ENCODE assay signal across 1 cellular context in the genomic region with DNA sequence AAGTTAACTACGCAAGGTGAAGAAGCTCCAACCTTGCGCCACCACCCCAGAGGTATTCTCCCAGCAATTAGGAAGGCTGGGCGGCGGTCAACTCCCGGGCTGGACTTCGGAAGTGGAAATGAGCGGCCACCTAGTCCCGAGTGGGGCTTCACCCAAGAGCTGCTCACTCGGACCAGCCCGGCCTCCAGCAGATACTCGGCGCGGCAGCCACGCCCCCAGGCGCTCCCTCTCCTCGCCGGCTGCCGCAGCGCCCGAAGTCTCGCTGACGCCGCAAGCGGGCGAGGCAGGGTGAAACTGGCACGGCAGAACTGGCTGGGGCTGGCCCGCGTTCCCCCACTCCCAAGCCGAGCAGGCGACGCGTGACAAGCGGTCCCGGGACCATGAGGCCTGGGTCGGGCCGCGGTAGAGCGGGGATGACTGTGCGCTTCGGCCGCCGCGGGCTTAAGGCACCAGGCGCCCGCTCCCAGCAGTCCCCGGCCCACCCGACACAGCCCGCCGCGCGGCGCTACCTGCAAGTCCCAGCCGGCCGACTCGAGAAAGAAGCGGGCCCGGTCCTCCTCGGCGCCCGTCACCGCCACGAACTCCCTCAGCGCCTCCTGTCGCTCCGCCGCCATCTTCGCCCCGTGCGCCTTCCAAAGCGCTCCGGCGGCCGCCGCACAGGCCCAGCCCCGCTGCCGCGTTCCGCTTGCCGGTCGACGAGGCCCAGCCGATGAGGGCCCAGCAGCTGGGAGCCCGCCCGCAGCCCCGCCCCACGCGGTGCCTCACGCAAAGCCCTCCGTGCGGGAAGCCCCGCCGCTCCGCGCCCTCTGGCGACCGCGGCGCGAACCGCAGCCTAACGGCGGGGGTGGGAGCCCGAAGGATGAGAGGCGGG.
A peak's percentile ranks its signal among the peaks of the same experiment; 100 is the strongest.
TF ChIP-seq lines count a peak whose summit lies in the region.

A gene (minus strand): TSS at position 639 of the 871 bp plus-strand sequence. CDS start 25 bp downstream, at position 614.

TF ChIP-seq in HepG2, 621 proteins besides CTCF, POLR2A, EP300 and RAD21 (continued from another document and continues in another):
- TF ChIP-seq ZNF17 (CRISPR knock-in tag; IDR thresholded peaks at IDR 0.05) (peak; percentile 89; the same call in 1 of the 2 replicates), NFIB (CRISPR knock-in tag; IDR thresholded peaks at IDR 0.05; ENCODE audit: borderline replicate concordance) (no peak), NONO (IDR thresholded peaks at IDR 0.05) (no peak), NONO (CRISPR knock-in tag; conservative IDR thresholded peaks at IDR 0.05) (peak; percentile 100), ZFP36L2 (CRISPR knock-in tag; IDR thresholded peaks at IDR 0.05) (no peak; the same call in 1 of the 2 replicates), ZNF558 (CRISPR knock-in tag; IDR thresholded peaks at IDR 0.05; ENCODE audit: borderline replicate concordance) (no peak; the same call in 1 of the 2 replicates), U2AF1 (optimal IDR thresholded peaks at IDR 0.05; ENCODE audit: low read depth, low read length) (peak; percentile 98), NFKB2 (CRISPR knock-in tag; IDR thresholded peaks at IDR 0.05; ENCODE audit: borderline replicate concordance) (peak; percentile 91; the same call in 1 of the 2 replicates), EED (CRISPR knock-in tag; IDR thresholded peaks at IDR 0.05) (peak; percentile 98), ZNF619 (CRISPR knock-in tag; IDR thresholded peaks at IDR 0.05) (peak; percentile 96; the same call in 1 of the 2 replicates), ZFP36L1 (CRISPR knock-in tag; IDR thresholded peaks at IDR 0.05) (peak; percentile 94; the same call in 1 of the 2 replicates), SALL1 (CRISPR knock-in tag; IDR thresholded peaks at IDR 0.05) (peak; percentile 97), ZZZ3 (CRISPR knock-in tag; IDR thresholded peaks at IDR 0.05; ENCODE audit: borderline replicate concordance) (peak; percentile 94), HCFC1 (IDR thresholded peaks at IDR 0.05; ENCODE audit: low read depth, low read length) (peak; percentile 81), SMARCC2 (IDR thresholded peaks at IDR 0.05) (no peak), NFYC (CRISPR knock-in tag; IDR thresholded peaks at IDR 0.05) (peak; percentile 38; the same call in 1 of the 2 replicates), POLR2AphosphoS2 (IDR thresholded peaks at IDR 0.05; ENCODE audit: low read depth, low read length) (peak; percentile 67; the same call in 1 of the 2 replicates), ZSCAN9 (CRISPR knock-in tag; IDR thresholded peaks at IDR 0.05; ENCODE audit: borderline replicate concordance) (peak; percentile 76), HNRNPUL1 (IDR thresholded peaks at IDR 0.05; ENCODE audit: low read depth, low read length) (peak; percentile 95), NR2F2 (IDR thresholded peaks at IDR 0.05; ENCODE audit: borderline replicate concordance, low read depth) (peak; percentile 20; the same call in 1 of the 2 replicates), JUND (CRISPR knock-in tag; IDR thresholded peaks at IDR 0.05) (peak; percentile 89), ONECUT2 (CRISPR knock-in tag; IDR thresholded peaks at IDR 0.05) (peak; percentile 52; the same call in 1 of the 2 replicates), THYN1 (CRISPR knock-in tag; IDR thresholded peaks at IDR 0.05; ENCODE audit: borderline replicate concordance, low read depth) (peak; percentile 91; the same call in 1 of the 2 replicates), ZNF891 (CRISPR knock-in tag; IDR thresholded peaks at IDR 0.05) (peak; percentile 77), ARHGAP35 (CRISPR knock-in tag; IDR thresholded peaks at IDR 0.05; ENCODE audit: borderline replicate concordance) (peak; percentile 94), REL (CRISPR knock-in tag; conservative IDR thresholded peaks at IDR 0.05) (peak; percentile 93), ZFP62 (CRISPR knock-in tag; IDR thresholded peaks at IDR 0.05) (no peak; the same call in 1 of the 2 replicates), STAT5B (CRISPR knock-in tag; IDR thresholded peaks at IDR 0.05) (peak; percentile 91), ZNF530 (CRISPR knock-in tag; IDR thresholded peaks at IDR 0.05; ENCODE audit: low read depth) (peak; percentile 95), ESRRA (CRISPR knock-in tag; IDR thresholded peaks at IDR 0.05; ENCODE audit: low read depth) (peak; percentile 89), FOXM1 (CRISPR knock-in tag; IDR thresholded peaks at IDR 0.05) (peak; percentile 94), JUNB (CRISPR knock-in tag; IDR thresholded peaks at IDR 0.05; ENCODE audit: borderline replicate concordance) (peak; percentile 75; the same call in 1 of the 2 replicates), ZNF160 (CRISPR knock-in tag; IDR thresholded peaks at IDR 0.05) (peak; percentile 98), ZNF629 (CRISPR knock-in tag; conservative IDR thresholded peaks at IDR 0.05) (peak; percentile 73), REPIN1 (CRISPR knock-in tag; IDR thresholded peaks at IDR 0.05; ENCODE audit: borderline replicate concordance, low read depth) (peak; percentile 99), ZNF672 (CRISPR knock-in tag; IDR thresholded peaks at IDR 0.05) (peak; percentile 98), ELF4 (CRISPR knock-in tag; IDR thresholded peaks at IDR 0.05; ENCODE audit: borderline replicate concordance) (0 out of 2 replicates have a peak, but pooled peaks have one; percentile 5), RAD51 (IDR thresholded peaks at IDR 0.05; ENCODE audit: borderline replicate concordance) (no peak), ZNF878 (CRISPR knock-in tag; IDR thresholded peaks at IDR 0.05) (no peak), JUN (CRISPR knock-in tag; IDR thresholded peaks at IDR 0.05) (peak; percentile 93), HMG20B (CRISPR knock-in tag; conservative IDR thresholded peaks at IDR 0.05) (peak; percentile 78)
- TF ChIP-seq, protein P1, sequence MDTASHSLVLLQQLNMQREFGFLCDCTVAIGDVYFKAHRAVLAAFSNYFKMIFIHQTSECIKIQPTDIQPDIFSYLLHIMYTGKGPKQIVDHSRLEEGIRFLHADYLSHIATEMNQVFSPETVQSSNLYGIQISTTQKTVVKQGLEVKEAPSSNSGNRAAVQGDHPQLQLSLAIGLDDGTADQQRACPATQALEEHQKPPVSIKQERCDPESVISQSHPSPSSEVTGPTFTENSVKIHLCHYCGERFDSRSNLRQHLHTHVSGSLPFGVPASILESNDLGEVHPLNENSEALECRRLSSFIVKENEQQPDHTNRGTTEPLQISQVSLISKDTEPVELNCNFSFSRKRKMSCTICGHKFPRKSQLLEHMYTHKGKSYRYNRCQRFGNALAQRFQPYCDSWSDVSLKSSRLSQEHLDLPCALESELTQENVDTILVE (CRISPR knock-in tag; IDR thresholded peaks at IDR 0.05) = peak; percentile 97; the same call in 1 of the 2 replicates
- TF ChIP-seq, protein P2, sequence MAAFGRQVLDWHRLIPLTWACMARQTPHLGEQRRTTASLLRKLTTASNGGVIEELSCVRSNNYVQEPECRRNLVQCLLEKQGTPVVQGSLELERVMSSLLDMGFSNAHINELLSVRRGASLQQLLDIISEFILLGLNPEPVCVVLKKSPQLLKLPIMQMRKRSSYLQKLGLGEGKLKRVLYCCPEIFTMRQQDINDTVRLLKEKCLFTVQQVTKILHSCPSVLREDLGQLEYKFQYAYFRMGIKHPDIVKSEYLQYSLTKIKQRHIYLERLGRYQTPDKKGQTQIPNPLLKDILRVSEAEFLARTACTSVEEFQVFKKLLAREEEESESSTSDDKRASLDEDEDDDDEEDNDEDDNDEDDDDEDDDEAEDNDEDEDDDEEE (CRISPR knock-in tag; IDR thresholded peaks at IDR 0.05) = peak; percentile 94
- TF ChIP-seq, protein P3, sequence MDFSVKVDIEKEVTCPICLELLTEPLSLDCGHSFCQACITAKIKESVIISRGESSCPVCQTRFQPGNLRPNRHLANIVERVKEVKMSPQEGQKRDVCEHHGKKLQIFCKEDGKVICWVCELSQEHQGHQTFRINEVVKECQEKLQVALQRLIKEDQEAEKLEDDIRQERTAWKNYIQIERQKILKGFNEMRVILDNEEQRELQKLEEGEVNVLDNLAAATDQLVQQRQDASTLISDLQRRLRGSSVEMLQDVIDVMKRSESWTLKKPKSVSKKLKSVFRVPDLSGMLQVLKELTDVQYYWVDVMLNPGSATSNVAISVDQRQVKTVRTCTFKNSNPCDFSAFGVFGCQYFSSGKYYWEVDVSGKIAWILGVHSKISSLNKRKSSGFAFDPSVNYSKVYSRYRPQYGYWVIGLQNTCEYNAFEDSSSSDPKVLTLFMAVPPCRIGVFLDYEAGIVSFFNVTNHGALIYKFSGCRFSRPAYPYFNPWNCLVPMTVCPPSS (IDR thresholded peaks at IDR 0.05) = no peak
- TF ChIP-seq, protein P4, sequence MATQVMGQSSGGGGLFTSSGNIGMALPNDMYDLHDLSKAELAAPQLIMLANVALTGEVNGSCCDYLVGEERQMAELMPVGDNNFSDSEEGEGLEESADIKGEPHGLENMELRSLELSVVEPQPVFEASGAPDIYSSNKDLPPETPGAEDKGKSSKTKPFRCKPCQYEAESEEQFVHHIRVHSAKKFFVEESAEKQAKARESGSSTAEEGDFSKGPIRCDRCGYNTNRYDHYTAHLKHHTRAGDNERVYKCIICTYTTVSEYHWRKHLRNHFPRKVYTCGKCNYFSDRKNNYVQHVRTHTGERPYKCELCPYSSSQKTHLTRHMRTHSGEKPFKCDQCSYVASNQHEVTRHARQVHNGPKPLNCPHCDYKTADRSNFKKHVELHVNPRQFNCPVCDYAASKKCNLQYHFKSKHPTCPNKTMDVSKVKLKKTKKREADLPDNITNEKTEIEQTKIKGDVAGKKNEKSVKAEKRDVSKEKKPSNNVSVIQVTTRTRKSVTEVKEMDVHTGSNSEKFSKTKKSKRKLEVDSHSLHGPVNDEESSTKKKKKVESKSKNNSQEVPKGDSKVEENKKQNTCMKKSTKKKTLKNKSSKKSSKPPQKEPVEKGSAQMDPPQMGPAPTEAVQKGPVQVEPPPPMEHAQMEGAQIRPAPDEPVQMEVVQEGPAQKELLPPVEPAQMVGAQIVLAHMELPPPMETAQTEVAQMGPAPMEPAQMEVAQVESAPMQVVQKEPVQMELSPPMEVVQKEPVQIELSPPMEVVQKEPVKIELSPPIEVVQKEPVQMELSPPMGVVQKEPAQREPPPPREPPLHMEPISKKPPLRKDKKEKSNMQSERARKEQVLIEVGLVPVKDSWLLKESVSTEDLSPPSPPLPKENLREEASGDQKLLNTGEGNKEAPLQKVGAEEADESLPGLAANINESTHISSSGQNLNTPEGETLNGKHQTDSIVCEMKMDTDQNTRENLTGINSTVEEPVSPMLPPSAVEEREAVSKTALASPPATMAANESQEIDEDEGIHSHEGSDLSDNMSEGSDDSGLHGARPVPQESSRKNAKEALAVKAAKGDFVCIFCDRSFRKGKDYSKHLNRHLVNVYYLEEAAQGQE (IDR thresholded peaks at IDR 0.05; ENCODE audit: borderline replicate concordance in 1 of 2, low read depth in 1 of 2, low read length in 2 of 2) = peak in 1 of 2 experiments; percentile 83; a peak in 1 of 4 replicates
- TF ChIP-seq, protein P5, sequence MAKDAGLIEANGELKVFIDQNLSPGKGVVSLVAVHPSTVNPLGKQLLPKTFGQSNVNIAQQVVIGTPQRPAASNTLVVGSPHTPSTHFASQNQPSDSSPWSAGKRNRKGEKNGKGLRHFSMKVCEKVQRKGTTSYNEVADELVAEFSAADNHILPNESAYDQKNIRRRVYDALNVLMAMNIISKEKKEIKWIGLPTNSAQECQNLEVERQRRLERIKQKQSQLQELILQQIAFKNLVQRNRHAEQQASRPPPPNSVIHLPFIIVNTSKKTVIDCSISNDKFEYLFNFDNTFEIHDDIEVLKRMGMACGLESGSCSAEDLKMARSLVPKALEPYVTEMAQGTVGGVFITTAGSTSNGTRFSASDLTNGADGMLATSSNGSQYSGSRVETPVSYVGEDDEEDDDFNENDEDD (CRISPR knock-in tag; IDR thresholded peaks at IDR 0.05; ENCODE audit: borderline replicate concordance) = peak; percentile 88
- TF ChIP-seq, protein P6, sequence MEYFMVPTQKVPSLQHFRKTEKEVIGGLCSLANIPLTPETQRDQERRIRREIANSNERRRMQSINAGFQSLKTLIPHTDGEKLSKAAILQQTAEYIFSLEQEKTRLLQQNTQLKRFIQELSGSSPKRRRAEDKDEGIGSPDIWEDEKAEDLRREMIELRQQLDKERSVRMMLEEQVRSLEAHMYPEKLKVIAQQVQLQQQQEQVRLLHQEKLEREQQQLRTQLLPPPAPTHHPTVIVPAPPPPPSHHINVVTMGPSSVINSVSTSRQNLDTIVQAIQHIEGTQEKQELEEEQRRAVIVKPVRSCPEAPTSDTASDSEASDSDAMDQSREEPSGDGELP (IDR thresholded peaks at IDR 0.05; ENCODE audit: borderline replicate concordance, low read depth) = peak; percentile 92; the same call in 1 of the 2 replicates
- TF ChIP-seq, protein P7, sequence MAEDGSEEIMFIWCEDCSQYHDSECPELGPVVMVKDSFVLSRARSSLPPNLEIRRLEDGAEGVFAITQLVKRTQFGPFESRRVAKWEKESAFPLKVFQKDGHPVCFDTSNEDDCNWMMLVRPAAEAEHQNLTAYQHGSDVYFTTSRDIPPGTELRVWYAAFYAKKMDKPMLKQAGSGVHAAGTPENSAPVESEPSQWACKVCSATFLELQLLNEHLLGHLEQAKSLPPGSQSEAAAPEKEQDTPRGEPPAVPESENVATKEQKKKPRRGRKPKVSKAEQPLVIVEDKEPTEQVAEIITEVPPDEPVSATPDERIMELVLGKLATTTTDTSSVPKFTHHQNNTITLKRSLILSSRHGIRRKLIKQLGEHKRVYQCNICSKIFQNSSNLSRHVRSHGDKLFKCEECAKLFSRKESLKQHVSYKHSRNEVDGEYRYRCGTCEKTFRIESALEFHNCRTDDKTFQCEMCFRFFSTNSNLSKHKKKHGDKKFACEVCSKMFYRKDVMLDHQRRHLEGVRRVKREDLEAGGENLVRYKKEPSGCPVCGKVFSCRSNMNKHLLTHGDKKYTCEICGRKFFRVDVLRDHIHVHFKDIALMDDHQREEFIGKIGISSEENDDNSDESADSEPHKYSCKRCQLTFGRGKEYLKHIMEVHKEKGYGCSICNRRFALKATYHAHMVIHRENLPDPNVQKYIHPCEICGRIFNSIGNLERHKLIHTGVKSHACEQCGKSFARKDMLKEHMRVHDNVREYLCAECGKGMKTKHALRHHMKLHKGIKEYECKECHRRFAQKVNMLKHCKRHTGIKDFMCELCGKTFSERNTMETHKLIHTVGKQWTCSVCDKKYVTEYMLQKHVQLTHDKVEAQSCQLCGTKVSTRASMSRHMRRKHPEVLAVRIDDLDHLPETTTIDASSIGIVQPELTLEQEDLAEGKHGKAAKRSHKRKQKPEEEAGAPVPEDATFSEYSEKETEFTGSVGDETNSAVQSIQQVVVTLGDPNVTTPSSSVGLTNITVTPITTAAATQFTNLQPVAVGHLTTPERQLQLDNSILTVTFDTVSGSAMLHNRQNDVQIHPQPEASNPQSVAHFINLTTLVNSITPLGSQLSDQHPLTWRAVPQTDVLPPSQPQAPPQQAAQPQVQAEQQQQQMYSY (CRISPR knock-in tag; IDR thresholded peaks at IDR 0.05) = peak; percentile 78; the same call in 1 of the 2 replicates
- TF ChIP-seq, protein P8, sequence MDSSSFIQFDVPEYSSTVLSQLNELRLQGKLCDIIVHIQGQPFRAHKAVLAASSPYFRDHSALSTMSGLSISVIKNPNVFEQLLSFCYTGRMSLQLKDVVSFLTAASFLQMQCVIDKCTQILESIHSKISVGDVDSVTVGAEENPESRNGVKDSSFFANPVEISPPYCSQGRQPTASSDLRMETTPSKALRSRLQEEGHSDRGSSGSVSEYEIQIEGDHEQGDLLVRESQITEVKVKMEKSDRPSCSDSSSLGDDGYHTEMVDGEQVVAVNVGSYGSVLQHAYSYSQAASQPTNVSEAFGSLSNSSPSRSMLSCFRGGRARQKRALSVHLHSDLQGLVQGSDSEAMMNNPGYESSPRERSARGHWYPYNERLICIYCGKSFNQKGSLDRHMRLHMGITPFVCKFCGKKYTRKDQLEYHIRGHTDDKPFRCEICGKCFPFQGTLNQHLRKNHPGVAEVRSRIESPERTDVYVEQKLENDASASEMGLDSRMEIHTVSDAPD (CRISPR knock-in tag; IDR thresholded peaks at IDR 0.05) = no peak
- TF ChIP-seq, protein P9, sequence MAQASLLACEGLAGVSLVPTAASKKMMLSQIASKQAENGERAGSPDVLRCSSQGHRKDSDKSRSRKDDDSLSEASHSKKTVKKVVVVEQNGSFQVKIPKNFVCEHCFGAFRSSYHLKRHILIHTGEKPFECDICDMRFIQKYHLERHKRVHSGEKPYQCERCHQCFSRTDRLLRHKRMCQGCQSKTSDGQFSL (CRISPR knock-in tag; IDR thresholded peaks at IDR 0.05) = peak; percentile 90
